1 cellular context compared by ENCODE assay signal in the genomic region with DNA sequence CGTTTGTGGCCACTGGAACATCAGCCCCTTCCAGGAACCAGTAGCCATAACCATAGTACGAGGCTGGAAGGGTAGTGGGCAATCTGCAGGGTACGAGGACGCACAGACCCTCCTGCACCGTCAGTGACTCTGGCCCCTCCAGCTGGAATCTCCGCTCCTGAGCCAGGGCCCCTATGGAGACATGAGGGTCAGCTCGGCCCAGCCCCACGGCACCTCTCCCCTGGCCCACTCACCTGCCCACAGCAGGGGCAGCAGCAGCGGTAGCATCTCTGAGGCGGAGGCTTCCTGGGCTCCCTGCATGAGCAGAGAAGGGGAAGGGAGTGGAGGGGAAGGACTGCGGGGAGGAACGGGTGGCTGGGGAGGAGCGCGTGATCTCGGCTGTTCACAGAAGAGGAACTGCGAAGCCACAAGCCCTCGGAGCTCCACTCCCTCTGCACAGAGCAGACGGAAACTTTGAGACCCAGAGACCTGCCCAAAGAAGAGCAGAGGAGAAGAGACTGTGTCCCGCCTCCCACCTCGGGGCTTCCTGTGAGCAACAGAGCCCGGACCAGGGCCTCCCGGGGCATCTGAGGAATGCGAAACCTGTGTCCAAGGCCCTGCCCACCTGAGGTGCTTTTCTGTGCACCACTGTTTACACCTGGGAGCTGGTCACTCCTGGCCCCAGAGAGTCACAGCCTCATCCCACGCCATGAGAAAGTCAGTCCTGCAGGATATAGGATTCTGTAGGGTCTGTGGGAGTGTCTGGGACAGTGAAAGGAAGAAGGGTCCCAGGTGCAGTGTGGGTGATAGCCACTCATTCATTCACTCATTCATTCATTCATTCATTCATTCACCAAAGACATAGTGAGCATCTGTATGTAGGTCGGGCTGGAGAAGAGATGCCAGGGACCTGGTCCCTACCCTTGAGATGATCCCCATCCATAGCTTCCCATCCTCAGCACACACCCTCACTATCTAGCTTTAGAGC.
A peak's percentile ranks its signal among the peaks of the same experiment; 100 is the strongest.
TF ChIP-seq lines count a peak whose summit lies in the region.

TSS of gene SIGLEC6 (minus strand) at position 322 of the 967 bp plus-strand sequence. CDS start at position 300, 22 bp downstream.

TF ChIP-seq in K562, 482 proteins besides CTCF, POLR2A, EP300 and RAD21 (continued from another document and continues in another):
- TF ChIP-seq ZBTB40 (IDR thresholded peaks at IDR 0.05) (no peak), ZBTB40 (CRISPR knock-in tag; IDR thresholded peaks at IDR 0.05) (no peak), ZNF280B (CRISPR knock-in tag; IDR thresholded peaks at IDR 0.05) (no peak), JUND (IDR thresholded peaks at IDR 0.05; ENCODE audit: borderline replicate concordance, low read depth, low read length) (no peak), JUND (tag; IDR thresholded peaks at IDR 0.05; ENCODE audit: borderline replicate concordance, low read depth, low read length) (peak; percentile 49; the same call in 1 of the 3 replicates), ZNF212 (CRISPR knock-in tag; IDR thresholded peaks at IDR 0.05) (no peak), SOX6 (IDR thresholded peaks at IDR 0.05) (peak; percentile 21; the same call in 1 of the 2 replicates), SMAD1 (IDR thresholded peaks at IDR 0.05; ENCODE audit: low read depth, low read length, partially characterized antibody) (no peak), ZNF77 (CRISPR knock-in tag; IDR thresholded peaks at IDR 0.05) (no peak), ZNF644 (tag; IDR thresholded peaks at IDR 0.05; ENCODE audit: low read depth) (no peak), HNRNPK (IDR thresholded peaks at IDR 0.05; ENCODE audit: low read depth, low read length, poor library complexity, severe bottlenecking) (no peak), L3MBTL2 (IDR thresholded peaks at IDR 0.05) (peak; percentile 99), GABPA (tag; conservative IDR thresholded peaks at IDR 0.05; ENCODE audit: low read depth) (peak; percentile 49; the same call in 1 of the 2 replicates), ZNF134 (CRISPR knock-in tag; conservative IDR thresholded peaks at IDR 0.05) (no peak), CBFB (CRISPR knock-in tag; IDR thresholded peaks at IDR 0.05) (no peak), GATAD2A (IDR thresholded peaks at IDR 0.05) (no peak), TFAM (CRISPR knock-in tag; conservative IDR thresholded peaks at IDR 0.05) (no peak), MYBL2 (IDR thresholded peaks at IDR 0.05; ENCODE audit: low read depth) (no peak), MYBL2 (CRISPR knock-in tag; IDR thresholded peaks at IDR 0.05; ENCODE audit: borderline replicate concordance) (no peak), ZNF24 (IDR thresholded peaks at IDR 0.05) (peak; percentile 99), BRCA1 (IDR thresholded peaks at IDR 0.05) (no peak), BRCA1 (CRISPR knock-in tag; IDR thresholded peaks at IDR 0.05) (no peak), ZFP91 (CRISPR knock-in tag; IDR thresholded peaks at IDR 0.05) (no peak), SREBF1 (IDR thresholded peaks at IDR 0.05; ENCODE audit: borderline replicate concordance, low read depth, low read length) (no peak), HES1 (IDR thresholded peaks at IDR 0.05; ENCODE audit: low read depth) (no peak)
- TF ChIP-seq, protein P1, sequence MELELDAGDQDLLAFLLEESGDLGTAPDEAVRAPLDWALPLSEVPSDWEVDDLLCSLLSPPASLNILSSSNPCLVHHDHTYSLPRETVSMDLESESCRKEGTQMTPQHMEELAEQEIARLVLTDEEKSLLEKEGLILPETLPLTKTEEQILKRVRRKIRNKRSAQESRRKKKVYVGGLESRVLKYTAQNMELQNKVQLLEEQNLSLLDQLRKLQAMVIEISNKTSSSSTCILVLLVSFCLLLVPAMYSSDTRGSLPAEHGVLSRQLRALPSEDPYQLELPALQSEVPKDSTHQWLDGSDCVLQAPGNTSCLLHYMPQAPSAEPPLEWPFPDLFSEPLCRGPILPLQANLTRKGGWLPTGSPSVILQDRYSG (tag; conservative IDR thresholded peaks at IDR 0.05; ENCODE audit: low read depth), result 0 out of 2 replicates have a peak, but pooled peaks have one; percentile 31
- TF ChIP-seq, protein P2, sequence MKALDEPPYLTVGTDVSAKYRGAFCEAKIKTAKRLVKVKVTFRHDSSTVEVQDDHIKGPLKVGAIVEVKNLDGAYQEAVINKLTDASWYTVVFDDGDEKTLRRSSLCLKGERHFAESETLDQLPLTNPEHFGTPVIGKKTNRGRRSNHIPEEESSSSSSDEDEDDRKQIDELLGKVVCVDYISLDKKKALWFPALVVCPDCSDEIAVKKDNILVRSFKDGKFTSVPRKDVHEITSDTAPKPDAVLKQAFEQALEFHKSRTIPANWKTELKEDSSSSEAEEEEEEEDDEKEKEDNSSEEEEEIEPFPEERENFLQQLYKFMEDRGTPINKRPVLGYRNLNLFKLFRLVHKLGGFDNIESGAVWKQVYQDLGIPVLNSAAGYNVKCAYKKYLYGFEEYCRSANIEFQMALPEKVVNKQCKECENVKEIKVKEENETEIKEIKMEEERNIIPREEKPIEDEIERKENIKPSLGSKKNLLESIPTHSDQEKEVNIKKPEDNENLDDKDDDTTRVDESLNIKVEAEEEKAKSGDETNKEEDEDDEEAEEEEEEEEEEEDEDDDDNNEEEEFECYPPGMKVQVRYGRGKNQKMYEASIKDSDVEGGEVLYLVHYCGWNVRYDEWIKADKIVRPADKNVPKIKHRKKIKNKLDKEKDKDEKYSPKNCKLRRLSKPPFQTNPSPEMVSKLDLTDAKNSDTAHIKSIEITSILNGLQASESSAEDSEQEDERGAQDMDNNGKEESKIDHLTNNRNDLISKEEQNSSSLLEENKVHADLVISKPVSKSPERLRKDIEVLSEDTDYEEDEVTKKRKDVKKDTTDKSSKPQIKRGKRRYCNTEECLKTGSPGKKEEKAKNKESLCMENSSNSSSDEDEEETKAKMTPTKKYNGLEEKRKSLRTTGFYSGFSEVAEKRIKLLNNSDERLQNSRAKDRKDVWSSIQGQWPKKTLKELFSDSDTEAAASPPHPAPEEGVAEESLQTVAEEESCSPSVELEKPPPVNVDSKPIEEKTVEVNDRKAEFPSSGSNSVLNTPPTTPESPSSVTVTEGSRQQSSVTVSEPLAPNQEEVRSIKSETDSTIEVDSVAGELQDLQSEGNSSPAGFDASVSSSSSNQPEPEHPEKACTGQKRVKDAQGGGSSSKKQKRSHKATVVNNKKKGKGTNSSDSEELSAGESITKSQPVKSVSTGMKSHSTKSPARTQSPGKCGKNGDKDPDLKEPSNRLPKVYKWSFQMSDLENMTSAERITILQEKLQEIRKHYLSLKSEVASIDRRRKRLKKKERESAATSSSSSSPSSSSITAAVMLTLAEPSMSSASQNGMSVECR (CRISPR knock-in tag; IDR thresholded peaks at IDR 0.05), result no peak
- TF ChIP-seq, protein P3, sequence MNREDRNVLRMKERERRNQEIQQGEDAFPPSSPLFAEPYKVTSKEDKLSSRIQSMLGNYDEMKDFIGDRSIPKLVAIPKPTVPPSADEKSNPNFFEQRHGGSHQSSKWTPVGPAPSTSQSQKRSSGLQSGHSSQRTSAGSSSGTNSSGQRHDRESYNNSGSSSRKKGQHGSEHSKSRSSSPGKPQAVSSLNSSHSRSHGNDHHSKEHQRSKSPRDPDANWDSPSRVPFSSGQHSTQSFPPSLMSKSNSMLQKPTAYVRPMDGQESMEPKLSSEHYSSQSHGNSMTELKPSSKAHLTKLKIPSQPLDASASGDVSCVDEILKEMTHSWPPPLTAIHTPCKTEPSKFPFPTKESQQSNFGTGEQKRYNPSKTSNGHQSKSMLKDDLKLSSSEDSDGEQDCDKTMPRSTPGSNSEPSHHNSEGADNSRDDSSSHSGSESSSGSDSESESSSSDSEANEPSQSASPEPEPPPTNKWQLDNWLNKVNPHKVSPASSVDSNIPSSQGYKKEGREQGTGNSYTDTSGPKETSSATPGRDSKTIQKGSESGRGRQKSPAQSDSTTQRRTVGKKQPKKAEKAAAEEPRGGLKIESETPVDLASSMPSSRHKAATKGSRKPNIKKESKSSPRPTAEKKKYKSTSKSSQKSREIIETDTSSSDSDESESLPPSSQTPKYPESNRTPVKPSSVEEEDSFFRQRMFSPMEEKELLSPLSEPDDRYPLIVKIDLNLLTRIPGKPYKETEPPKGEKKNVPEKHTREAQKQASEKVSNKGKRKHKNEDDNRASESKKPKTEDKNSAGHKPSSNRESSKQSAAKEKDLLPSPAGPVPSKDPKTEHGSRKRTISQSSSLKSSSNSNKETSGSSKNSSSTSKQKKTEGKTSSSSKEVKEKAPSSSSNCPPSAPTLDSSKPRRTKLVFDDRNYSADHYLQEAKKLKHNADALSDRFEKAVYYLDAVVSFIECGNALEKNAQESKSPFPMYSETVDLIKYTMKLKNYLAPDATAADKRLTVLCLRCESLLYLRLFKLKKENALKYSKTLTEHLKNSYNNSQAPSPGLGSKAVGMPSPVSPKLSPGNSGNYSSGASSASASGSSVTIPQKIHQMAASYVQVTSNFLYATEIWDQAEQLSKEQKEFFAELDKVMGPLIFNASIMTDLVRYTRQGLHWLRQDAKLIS (CRISPR knock-in tag; IDR thresholded peaks at IDR 0.05), result no peak
